ENCODE assay signal across 13 cellular contexts in genomic region chr17:77126519-77126918, GRCh38. TPM values are rescaled to one million over a fixed set of nuclear protein-coding genes. Genes with fewer than 3 reads are reported as not detected.
A peak's percentile ranks its signal among the peaks of the same experiment; 100 is the strongest.
DNase-seq lines count a peak whose midpoint lies in the region; ATAC-seq and TF ChIP-seq lines count a peak whose summit lies in the region.
"Had no signal": no experiment of that assay in that cellular context is flagged by ENCODE, and none has a peak within 500 bp of the region (broad histone marks: within the 10 kb centered on the region; RNA-seq: fewer than 3 reads in every experiment).

No MANE protein-coding gene starts in this region.

- H3K27me3 Mint-ChIP-seq in Calu3 (ENCODE audit: unreplicated experiment), result no peaks in the 10 kb centered on the region
- H3K27me3 Mint-ChIP-seq in activated T-helper 1 cell treated with anti-CD3 and anti-CD28 coated beads, Interleukin-12 subunit alpha, Interleukin-12 subunit beta, Interleukin-2, Interleukin-4 antibody, amounts not matched to agents 30 ng/mL and 10 ng/mL and 1 ng/mL, durations not matched to agents 14 hours and 24 hours and 36 hours (ENCODE audit: insufficient read depth), result no peaks in the 10 kb centered on the region
- no peaks in the 10 kb centered on the region for H3K27me3 Mint-ChIP-seq in T-cell
- H3K27me3 Mint-ChIP-seq: CD4-positive, CD25-positive, alpha-beta regulatory T cell had no signal

- H3K9me3 Mint-ChIP-seq in Calu3 (ENCODE audit: low read depth, unreplicated experiment) (no peaks in the 10 kb centered on the region), T-cell (no peaks in the 10 kb centered on the region)
- H3K9me3 Mint-ChIP-seq in activated T-helper 1 cell treated with anti-CD3 and anti-CD28 coated beads, Interleukin-12 subunit alpha, Interleukin-12 subunit beta, Interleukin-2, Interleukin-4 antibody, amounts not matched to agents 30 ng/mL and 10 ng/mL and 1 ng/mL, durations not matched to agents 14 hours and 24 hours and 36 hours, result no peaks in the 10 kb centered on the region
- H3K9me3 Mint-ChIP-seq: activated T-cell treated with anti-CD3 and anti-CD28 coated beads, Interleukin-2, amount 50 U/mL, for 72 hours; CD4-positive, CD25-positive, alpha-beta regulatory T cell had no signal

- BruUV-seq in Calu3 (replicated peaks; lab: Mats Ljungman, UMichigan), result no TSS peak

- peak overlapping the region; percentile 95 for H3K27ac Mint-ChIP-seq in Calu3 (ENCODE audit: unreplicated experiment)
- H3K27ac Mint-ChIP-seq in activated T-helper 1 cell treated with anti-CD3 and anti-CD28 coated beads, Interleukin-12 subunit alpha, Interleukin-12 subunit beta, Interleukin-2, Interleukin-4 antibody, amounts not matched to agents 30 ng/mL and 10 ng/mL and 1 ng/mL, durations not matched to agents 14 hours and 24 hours and 36 hours, result no peak overlapping the region
- H3K27ac Mint-ChIP-seq in T-cell, result no peak overlapping the region

- DNase-seq in Calu3 (peak; percentile 79), NCI-H146 treated with DMSO at 0.1 percent for 48 hours (lab: John Stamatoyannopoulos, UW; ENCODE audit: unreplicated experiment) (peak; percentile 14), mucosa of gallbladder (ENCODE audit: low spot score) (peak; percentile 74), epidermal melanocyte (ENCODE audit: insufficient read length, low spot score) (no peak), SIG-M5 (lab: John Stamatoyannopoulos, UW) (no peak), T-cell (no peak)
- DNase-seq in activated T-helper 1 cell treated with anti-CD3 and anti-CD28 coated beads, Interleukin-12 subunit alpha, Interleukin-12 subunit beta, Interleukin-2, Interleukin-4 antibody, amounts not matched to agents 30 ng/mL and 10 ng/mL and 1 ng/mL, durations not matched to agents 14 hours and 24 hours and 36 hours (ENCODE audit: low spot score), result no peak
- DNase-seq: activated T-cell treated with anti-CD3 and anti-CD28 coated beads, Interleukin-2, amount 50 U/mL, for 72 hours; CD4-positive, CD25-positive, alpha-beta regulatory T cell; H7; testis had no signal

- peak overlapping the region; percentile 30; the same call in 1 of the 2 replicates for H3K27ac ChIP-seq in VCaP
- H3K27ac ChIP-seq: cardiac muscle cell had no signal

- TF ChIP-seq CTCF in Calu3 (IDR thresholded peaks at IDR 0.05; ENCODE audit: unreplicated experiment) (no peak), VCaP (conservative IDR thresholded peaks at IDR 0.05) (no peak)

- intact Hi-C loops in Calu3 (cut with micrococcal nuclease; ENCODE audit: unreplicated experiment), result no loop called here
- intact Hi-C loops in activated T-helper 1 cell treated with anti-CD3 and anti-CD28 coated beads, Interleukin-12 subunit alpha, Interleukin-12 subunit beta, Interleukin-2, Interleukin-4 antibody, amounts not matched to agents 30 ng/mL and 10 ng/mL and 1 ng/mL, durations not matched to agents 14 hours and 24 hours and 36 hours (cut with micrococcal nuclease), result no loop called here

- H3K4me3 Mint-ChIP-seq in Calu3 (ENCODE audit: low read depth, unreplicated experiment), result peak overlapping the region; percentile 46
- no peak overlapping the region for H3K4me3 Mint-ChIP-seq in activated T-helper 1 cell treated with anti-CD3 and anti-CD28 coated beads, Interleukin-12 subunit alpha, Interleukin-12 subunit beta, Interleukin-2, Interleukin-4 antibody, amounts not matched to agents 30 ng/mL and 10 ng/mL and 1 ng/mL, durations not matched to agents 14 hours and 24 hours and 36 hours
- H3K4me3 Mint-ChIP-seq in T-cell, result no peak overlapping the region

- peaks cover 49% of the 10 kb centered on the region for H3K4me1 Mint-ChIP-seq in Calu3 (ENCODE audit: low read depth, unreplicated experiment)
- H3K4me1 Mint-ChIP-seq in activated T-helper 1 cell treated with anti-CD3 and anti-CD28 coated beads, Interleukin-12 subunit alpha, Interleukin-12 subunit beta, Interleukin-2, Interleukin-4 antibody, amounts not matched to agents 30 ng/mL and 10 ng/mL and 1 ng/mL, durations not matched to agents 14 hours and 24 hours and 36 hours (ENCODE audit: low read depth), result peaks cover 59% of the 10 kb centered on the region
- H3K4me1 Mint-ChIP-seq in T-cell, result peaks cover 24 to 28% (median 26%) of the 10 kb centered on the region in 3 donors

- ATAC-seq in T-cell (replicated peaks in 1 of 4), result no peak
- ATAC-seq: activated T-cell treated with anti-CD3 and anti-CD28 coated beads, Interleukin-2, amount 50 U/mL, for 72 hours had no signal

- POLR2A ChIA-PET in T-cell (lab: Charles Lee), result no interaction called here

- CTCF ChIA-PET in Calu3 (lab: Charles Lee), result interaction anchor here (1.0 to 2.2 kb wide), 2 partner anchors 14 to 128 kb away, joined by 3 to 6 read pairs; partner anchors contain the start of gene SEC14L1
- CTCF ChIA-PET in T-cell (lab: Charles Lee), result no interaction called here

- H3K36me3 Mint-ChIP-seq in Calu3 (ENCODE audit: insufficient read depth, unreplicated experiment) (peaks cover 20% of the 10 kb centered on the region), T-cell (no peaks in the 10 kb centered on the region)
- H3K36me3 Mint-ChIP-seq in activated T-helper 1 cell treated with anti-CD3 and anti-CD28 coated beads, Interleukin-12 subunit alpha, Interleukin-12 subunit beta, Interleukin-2, Interleukin-4 antibody, amounts not matched to agents 30 ng/mL and 10 ng/mL and 1 ng/mL, durations not matched to agents 14 hours and 24 hours and 36 hours (ENCODE audit: low read depth), result peaks cover 4% of the 10 kb centered on the region
- H3K36me3 Mint-ChIP-seq: CD4-positive, CD25-positive, alpha-beta regulatory T cell had no signal

RNA-seq across cellular contexts. Expression of gene SEC14L1, which starts 14.2 kb away (rescaled TPM):
- total RNA-seq in Calu3 (2022) (46.3 and 50.6 TPM in 2 replicates), mucosa of gallbladder (71.2 TPM), T-cell (10 to 100 TPM; 36.9 to 71.6 (median 46.2) TPM)
- total RNA-seq in activated T-helper 1 cell treated with anti-CD3 and anti-CD28 coated beads, Interleukin-12 subunit alpha, Interleukin-12 subunit beta, Interleukin-2, Interleukin-4 antibody, amounts not matched to agents 30 ng/mL and 10 ng/mL and 1 ng/mL, durations not matched to agents 14 hours and 24 hours and 36 hours, result 77.6 and 81.9 TPM in 2 replicates

Comparison
In these comparisons a context has a peak if more than half of its experiments do, and no peak if none do; other contexts are left out.
1. DNase-seq: peak in Calu3 (single experiment), NCI-H146 treated with DMSO at 0.1 percent for 48 hours (single experiment) and mucosa of gallbladder (single experiment); none in activated T-helper 1 cell treated with anti-CD3 and anti-CD28 coated beads, Interleukin-12 subunit alpha, Interleukin-12 subunit beta, Interleukin-2, Interleukin-4 antibody, amounts not matched to agents 30 ng/mL and 10 ng/mL and 1 ng/mL, durations not matched to agents 14 hours and 24 hours and 36 hours (single experiment), epidermal melanocyte (single experiment), SIG-M5 (single experiment) and T-cell (0 of 34).